In the genomic region with DNA sequence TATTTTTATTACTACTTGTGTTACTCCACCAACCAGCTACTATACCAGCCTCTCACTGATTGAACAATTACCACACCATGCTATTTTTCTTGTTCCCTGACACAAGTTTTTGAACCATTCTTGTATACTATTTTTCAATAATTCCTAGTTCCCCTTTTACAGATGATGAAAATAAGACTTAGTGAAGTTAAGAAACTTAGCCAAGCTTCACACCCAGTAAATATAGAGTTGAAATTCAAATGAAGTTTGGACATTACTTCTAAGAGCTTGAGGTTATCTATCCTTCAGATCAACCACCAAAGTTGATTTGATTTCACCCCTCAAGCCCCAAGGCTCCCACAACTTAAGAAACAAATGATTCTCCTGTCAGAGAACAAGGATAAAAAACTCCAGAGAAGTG, we compare ENCODE assay signal across 20 cellular contexts. TPM values are rescaled to one million over a fixed set of nuclear protein-coding genes. Genes with fewer than 3 reads are reported as not detected.
DNase-seq lines count a peak whose midpoint lies in the region; ATAC-seq and TF ChIP-seq lines count a peak whose summit lies in the region.
"Had no signal": no experiment of that assay in that cellular context is flagged by ENCODE, and none has a peak within 500 bp of the region (broad histone marks: within the 10 kb centered on the region; RNA-seq: fewer than 3 reads in every experiment).

No MANE protein-coding gene starts in this region.

- H3K4me1 ChIP-seq in OCI-LY3 (ENCODE audit: low read length): peaks cover 15% of the 10 kb centered on the region
- peaks cover 10% of the 10 kb centered on the region for H3K4me1 ChIP-seq in CD4-positive, alpha-beta memory T cell (ENCODE audit: insufficient read depth, low read length)

- CTCF ChIA-PET in CD4-positive, alpha-beta memory T cell (lab: Charles Lee; ENCODE audit: partially characterized antibody): interaction anchor here (1.0 to 1.2 kb wide), 2 partner anchors 21 kb away, joined by 3 read pairs; no protein-coding TSS in a partner anchor

- H3K4me3 ChIP-seq in OCI-LY3 (ENCODE audit: low read length): no peak overlapping the region
- H3K4me3 ChIP-seq in CD4-positive, alpha-beta memory T cell (ENCODE audit: low read length in 2 of 2): no peak overlapping the region
- H3K4me3 ChIP-seq: ovary, upper lobe of right lung had no signal

- peaks cover 5 to 11% (median 9%) of the 10 kb centered on the region in 4 donors for H3K4me1 Mint-ChIP-seq in CD4-positive, alpha-beta memory T cell

- no peaks in the 10 kb centered on the region for H3K79me2 ChIP-seq in OCI-LY3 (ENCODE audit: low read length)

- peak overlapping the region; percentile 12; the same call in 1 of the 2 replicates for H3K27ac ChIP-seq in OCI-LY3 (ENCODE audit: low read length)
- no peak overlapping the region for H3K27ac ChIP-seq in CD4-positive, alpha-beta memory T cell (ENCODE audit: low read depth, low read length)
- H3K27ac ChIP-seq: ovary, upper lobe of right lung had no signal

- H2AFZ ChIP-seq in OCI-LY3 (ENCODE audit: low read depth, low read length): no peak overlapping the region

- H3K36me3 Mint-ChIP-seq in CD4-positive, alpha-beta memory T cell: peaks cover 0 to 3% of the 10 kb centered on the region in 2 donors
- H3K36me3 Mint-ChIP-seq: IgD-negative memory B cell had no signal

- DNase-seq in SHP77 treated with DMSO at 0.1 percent for 48 hours (lab: John Stamatoyannopoulos, UW): no peak
- DNase-seq in LoVo (ENCODE audit: low spot score): no peak
- DNase-seq in CD4-positive, alpha-beta memory T cell: no peak
- DNase-seq: activated CD4-positive, alpha-beta T cell treated with anti-CD3 and anti-CD28 coated beads, Interleukin-2, amount 50 U/mL, for 4 hours; activated T-cell treated with anti-CD3 and anti-CD28 coated beads, Interleukin-2, amount 50 U/mL, for 4 hours; H7; NCI-H1105; NK-92 treated with Interleukin-12 subunit alpha and Interleukin-12 subunit beta, amount 100 ng/mL, for 24 hours; ovary; small intestine; stimulated activated naive CD4-positive, alpha-beta T cell treated with Interleukin-2 at 50 U/mL for 16 hours; upper lobe of right lung had no signal

- H3K9ac ChIP-seq in OCI-LY3 (ENCODE audit: low read length): no peak overlapping the region

- no peak for TF ChIP-seq CTCF in OCI-LY3 (IDR thresholded peaks at IDR 0.05; ENCODE audit: low read depth, low read length)

- H3K9me3 ChIP-seq in OCI-LY3 (ENCODE audit: insufficient read depth, low read length): no peaks in the 10 kb centered on the region
- H3K9me3 ChIP-seq in CD4-positive, alpha-beta memory T cell (ENCODE audit: control insufficient read depth in 1 of 2, low read length in 2 of 2): no peaks in the 10 kb centered on the region
- H3K9me3 ChIP-seq: ovary, upper lobe of right lung had no signal

- peak overlapping the region; percentile 21 for H3K4me2 ChIP-seq in OCI-LY3 (ENCODE audit: low read length)

- peaks cover 0 to 4% of the 10 kb centered on the region in 2 donors for H3K27me3 Mint-ChIP-seq in CD4-positive, alpha-beta memory T cell
- H3K27me3 Mint-ChIP-seq: IgD-negative memory B cell had no signal

- no peak overlapping the region for H3K4me3 Mint-ChIP-seq in CD4-positive, alpha-beta memory T cell
- H3K4me3 Mint-ChIP-seq: activated T-cell treated with anti-CD3 and anti-CD28 coated beads, Interleukin-2, amount 50 U/mL, for 4 hours had no signal

- no peaks in the 10 kb centered on the region for H3K36me3 ChIP-seq in OCI-LY3 (replicated peaks; ENCODE audit: low read depth, low read length)
- H3K36me3 ChIP-seq in CD4-positive, alpha-beta memory T cell (ENCODE audit: insufficient read depth, low read length): no peaks in the 10 kb centered on the region
- H3K36me3 ChIP-seq: ovary, upper lobe of right lung had no signal

- peaks cover 0 to 4% (median 0%) of the 10 kb centered on the region in 8 donors for H3K9me3 Mint-ChIP-seq in CD4-positive, alpha-beta memory T cell
- H3K9me3 Mint-ChIP-seq: activated T-cell treated with anti-CD3 and anti-CD28 coated beads, Interleukin-2, amount 50 U/mL, for 4 hours had no signal

- peak; percentile 54 for ATAC-seq in GM18517 (IDR thresholded peaks at IDR 0.05; ENCODE audit: unreplicated experiment)
- ATAC-seq in GM21381 (IDR thresholded peaks at IDR 0.05; ENCODE audit: unreplicated experiment): peak; percentile 68
- peak; percentile 79 for ATAC-seq in HG02938 (IDR thresholded peaks at IDR 0.05; ENCODE audit: unreplicated experiment)
- ATAC-seq in HG03095 (IDR thresholded peaks at IDR 0.05; ENCODE audit: unreplicated experiment): no peak
- ATAC-seq: activated T-cell treated with anti-CD3 and anti-CD28 coated beads, Interleukin-2, amount 50 U/mL, for 4 hours; left lobe of liver; upper lobe of right lung had no signal

- no peaks in the 10 kb centered on the region for H4K20me1 ChIP-seq in OCI-LY3 (ENCODE audit: insufficient read depth, low read length)

- POLR2A ChIA-PET in CD4-positive, alpha-beta memory T cell (lab: Charles Lee; ENCODE audit: partially characterized antibody): no interaction called here

- no peak overlapping the region for H3K27ac Mint-ChIP-seq in CD4-positive, alpha-beta memory T cell

- intact Hi-C loops in CD4-positive, alpha-beta memory T cell (cut with micrococcal nuclease): no loop called here

- H3K27me3 ChIP-seq in OCI-LY3 (ENCODE audit: low read depth, low read length): no peaks in the 10 kb centered on the region
- H3K27me3 ChIP-seq in CD4-positive, alpha-beta memory T cell (ENCODE audit: insufficient read depth, low read length): no peaks in the 10 kb centered on the region
- H3K27me3 ChIP-seq: ovary, upper lobe of right lung had no signal

RNA-seq across cellular contexts. Expression of a gene that starts 13.1 kb away (rescaled TPM):
- under 1 TPM; 0.25 to 0.32 TPM for total RNA-seq in CD4-positive, alpha-beta memory T cell
- under 1 TPM in 1 of 2 donors, not detected in 1; 0.17 TPM for polyA plus RNA-seq in CD4-positive, alpha-beta memory T cell
- total RNA-seq: cardiac septum had no signal
